1 cellular context compared by ENCODE assay signal in genomic region chr11:43942651-43943356, GRCh38.
TF ChIP-seq lines count a peak whose summit lies in the region.

No MANE protein-coding gene starts in this region.

TF ChIP-seq in HEK293, 187 proteins besides CTCF, POLR2A, EP300 and RAD21 (continued from another document):
- TF ChIP-seq ZBTB26 (tag by site-specific recombination; optimal IDR thresholded peaks at IDR 0.05) (peak; percentile 71), ZBTB10 (tag by site-specific recombination; IDR thresholded peaks at IDR 0.05) (no peak), ZNF670 (tag by site-specific recombination; IDR thresholded peaks at IDR 0.05; ENCODE audit: low read depth) (no peak)
